Comparison of ENCODE assay signal across 8 cellular contexts in the genomic region with DNA sequence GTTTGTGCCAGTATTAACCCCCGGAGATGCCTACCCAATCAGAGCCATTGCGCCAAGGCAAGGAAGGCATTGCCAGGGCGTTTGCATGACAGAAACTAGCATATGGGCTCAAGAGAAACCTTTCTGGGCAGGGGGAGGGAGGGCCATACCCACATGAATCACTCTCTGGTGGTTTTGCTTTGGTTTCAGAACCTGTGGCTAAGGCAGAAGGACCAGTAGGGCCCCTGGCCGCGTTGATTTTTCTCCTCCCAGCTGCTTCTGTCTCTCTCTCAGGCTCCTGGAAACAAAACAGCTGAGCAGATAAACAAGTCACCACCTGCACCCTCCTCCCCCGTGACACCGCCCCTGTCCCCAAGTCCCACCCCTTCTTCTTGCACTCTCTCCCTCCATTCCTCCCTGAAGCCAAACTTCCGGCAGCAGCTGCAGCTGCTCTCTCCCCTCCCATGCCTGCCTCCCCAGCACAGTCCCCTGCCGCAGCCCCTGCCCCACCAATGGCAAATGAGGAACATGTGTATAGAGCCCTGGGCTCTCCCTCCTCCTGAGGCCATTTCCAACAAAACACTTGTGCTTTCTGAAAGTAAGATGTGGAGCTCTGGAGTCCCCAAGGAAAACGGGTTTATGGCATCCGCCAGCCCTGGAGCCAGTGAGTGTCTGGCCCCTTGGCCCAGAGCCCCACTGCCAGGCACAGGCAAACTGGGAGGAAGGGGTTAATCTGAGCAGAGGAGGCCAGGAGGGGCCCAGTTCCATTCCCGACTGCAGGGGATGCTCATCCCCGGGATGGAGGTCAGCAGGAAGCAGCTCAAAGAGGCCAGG. TPM values are rescaled to one million over a fixed set of nuclear protein-coding genes. Genes with fewer than 3 reads are reported as not detected.
DNase-seq lines count a peak whose midpoint lies in the region; ATAC-seq and TF ChIP-seq lines count a peak whose summit lies in the region.

No MANE protein-coding gene starts in this region.

- H3K9me3 Mint-ChIP-seq in MCF 10A (ENCODE audit: unreplicated experiment) (no peaks in the 10 kb centered on the region), naive B cell (no peaks in the 10 kb centered on the region)

- H3K27me3 ChIP-seq in breast epithelium (no peaks in the 10 kb centered on the region), duodenal mucosa (ENCODE audit: control insufficient read depth in 1 of 2, insufficient read depth in 2 of 2, low read length in 2 of 2) (no peaks in the 10 kb centered on the region), thymus (ENCODE audit: control insufficient read depth, insufficient read depth) (no peaks in the 10 kb centered on the region)

- no peak overlapping the region for H3K4me3 Mint-ChIP-seq in MCF 10A (ENCODE audit: unreplicated experiment)
- H3K4me3 Mint-ChIP-seq in naive B cell = peak overlapping the region in 7 of 8 donors; percentile 45 to 82 (median 75)

- TF ChIP-seq CTCF in breast epithelium (IDR thresholded peaks at IDR 0.05) (no peak), MCF 10A (IDR thresholded peaks at IDR 0.05; ENCODE audit: unreplicated experiment) (no peak)

- CTCF ChIA-PET in MCF 10A (lab: Yijun Ruan, JAX) = interaction anchor here (0.5 to 2.7 kb wide), 4 partner anchors 50 to 244 kb away, joined by 3 to 12 read pairs (median 4); no protein-coding TSS in a partner anchor

- POLR2A ChIA-PET in MCF 10A (lab: Yijun Ruan, JAX) = no interaction called here

- H3K27me3 Mint-ChIP-seq in MCF 10A (ENCODE audit: insufficient read depth, unreplicated experiment) (no peaks in the 10 kb centered on the region), naive B cell (no peaks in the 10 kb centered on the region)

- H3K27ac ChIP-seq in breast epithelium (peak overlapping the region; percentile 57 to 68), duodenal mucosa (ENCODE audit: low read depth, low read length) (peak overlapping the region; percentile 22), thymus (ENCODE audit: low read depth) (peak overlapping the region; percentile 89)

- 19% methylated on average over 13 of the region's 13 CpGs for WGBS in thymus

- H3K4me3 ChIP-seq in breast epithelium = peak overlapping the region in 2 of 3 donors; percentile 39 to 59
- H3K4me3 ChIP-seq in duodenal mucosa (ENCODE audit: low read depth in 1 of 2, low read length in 2 of 2) = peak overlapping the region; percentile 26 to 46
- H3K4me3 ChIP-seq in thymus (ENCODE audit: low read length) = peak overlapping the region; percentile 46

- H3K36me3 ChIP-seq in breast epithelium (no peaks in the 10 kb centered on the region), duodenal mucosa (ENCODE audit: control insufficient read depth in 1 of 2, insufficient read depth in 2 of 2, low read length in 2 of 2) (no peaks in the 10 kb centered on the region), thymus (ENCODE audit: control insufficient read depth, insufficient read depth) (no peaks in the 10 kb centered on the region)

- TF ChIP-seq POLR2A in breast epithelium (IDR thresholded peaks at IDR 0.05) = no peak

- no TSS peak for BruUV-seq in MCF 10A (replicated peaks; lab: Mats Ljungman, UMichigan)

- ATAC-seq in HG02970 (IDR thresholded peaks at IDR 0.05; ENCODE audit: low FRiP score, unreplicated experiment) (peak; percentile 91), naive B cell (ENCODE audit: low read depth in 2 of 2) (peak; percentile 85)

- H3K4me1 ChIP-seq in breast epithelium = peaks cover 0 to 9% of the 10 kb centered on the region in 2 donors
- H3K4me1 ChIP-seq in duodenal mucosa (ENCODE audit: control insufficient read depth in 1 of 2, insufficient read depth in 2 of 2, low read length in 2 of 2) = peaks cover 26 to 31% of the 10 kb centered on the region in 2 donors
- peaks cover 17% of the 10 kb centered on the region for H3K4me1 ChIP-seq in thymus (ENCODE audit: control insufficient read depth, insufficient read depth, low read length)

- H3K9ac ChIP-seq in duodenal mucosa (ENCODE audit: low read depth in 1 of 2, low read length in 2 of 2) = peak overlapping the region in 1 of 2 donors; percentile 9

- peak; percentile 49 to 68 for DNase-seq in breast epithelium (ENCODE audit: low spot score in 2 of 2)
- no peak for DNase-seq in MCF 10A (ENCODE audit: unreplicated experiment)
- DNase-seq in NCI-H187 (lab: John Stamatoyannopoulos, UW) = peak; percentile 60 to 69
- DNase-seq in UCSD-AML1 (lab: John Stamatoyannopoulos, UW; ENCODE audit: unreplicated experiment) = peak; percentile 21
- DNase-seq in naive B cell = peak; percentile 50

- intact Hi-C loops in breast epithelium (cut with DNase I; ENCODE audit: low total_unique reads) = no loop called here
- intact Hi-C loops in MCF 10A (cut with micrococcal nuclease) = no loop called here

- H3K36me3 Mint-ChIP-seq in MCF 10A (ENCODE audit: insufficient read depth, unreplicated experiment) (peaks cover under 1% of the 10 kb centered on the region), naive B cell (no peaks in the 10 kb centered on the region)

- no peaks in the 10 kb centered on the region for H3K4me1 Mint-ChIP-seq in MCF 10A (ENCODE audit: insufficient read depth, unreplicated experiment)
- peaks cover 20 to 29% (median 21%) of the 10 kb centered on the region in 3 donors for H3K4me1 Mint-ChIP-seq in naive B cell

- H3K27ac Mint-ChIP-seq in MCF 10A (ENCODE audit: low read depth, unreplicated experiment) (no peak overlapping the region), naive B cell (peak overlapping the region; percentile 7 to 89 (median 62))

- no peaks in the 10 kb centered on the region for H3K9me3 ChIP-seq in breast epithelium
- H3K9me3 ChIP-seq in duodenal mucosa (ENCODE audit: control insufficient read depth in 1 of 2, low read length in 2 of 2) = no peaks in the 10 kb centered on the region
- H3K9me3 ChIP-seq in thymus (ENCODE audit: control insufficient read depth) = no peaks in the 10 kb centered on the region

RNA-seq across cellular contexts. Expression of a gene that starts 39.0 kb away (rescaled TPM):
- total RNA-seq in breast epithelium (10 to 100 TPM in 2 of 3 donors, 1 to 10 TPM in 1; 6.6 to 25.8 (median 18.1) TPM), MCF 10A (2022) (not detected in 2 replicates)
- polyA plus RNA-seq in naive B cell (ENCODE audit: low read depth in 6 of 6) (10 to 100 TPM; 49.2 to 93.8 (median 63.7) TPM), thymus (37.7 TPM)

Comparison
In these comparisons a context has a peak if more than half of its experiments do, and no peak if none do; other contexts are left out.
1. H3K27ac ChIP-seq: peak in every context shown above with its lines; median percentile 89 in thymus; 62 in breast epithelium; 22 in duodenal mucosa.